In genomic region chr19:34231439-34231838, GRCh38 we compare ENCODE assay signal across 32 cellular contexts. TPM values are rescaled to one million over a fixed set of nuclear protein-coding genes. Genes with fewer than 3 reads are reported as not detected.
DNase-seq lines count a peak whose midpoint lies in the region; ATAC-seq and TF ChIP-seq lines count a peak whose summit lies in the region.
"Had no signal": no experiment of that assay in that cellular context is flagged by ENCODE, and none has a peak within 500 bp of the region (broad histone marks: within the 10 kb centered on the region; RNA-seq: fewer than 3 reads in every experiment).

No MANE protein-coding gene starts in this region.

- H3K79me1 ChIP-seq in H9 (ENCODE audit: insufficient read depth, low read depth, low read length, poor library complexity, severe bottlenecking) (no peaks in the 10 kb centered on the region), IMR-90 (ENCODE audit: low read depth in 1 of 2, low read length in 2 of 2) (peaks cover 26 to 61% of the 10 kb centered on the region in 2 experiments; a peak in 3 of 4 replicates)

- no peak overlapping the region for H4K91ac ChIP-seq in H9 (ENCODE audit: insufficient read length, low read depth, low read length)
- no peak overlapping the region for H4K91ac ChIP-seq in IMR-90 (ENCODE audit: insufficient read depth, low read depth, low read length)

- H2BK120ac ChIP-seq in H9 (ENCODE audit: low read depth, low read length, poor library complexity, severe bottlenecking) (no peak overlapping the region), IMR-90 (ENCODE audit: low read depth, low read length) (peak overlapping the region; percentile 10; the same call in 1 of the 2 replicates)

- dilution Hi-C loops in IMR-90 (cut with HindIII; ENCODE audit: low sequenced_read_pairs, unreplicated experiment): no loop called here

- H2BK15ac ChIP-seq in H9 (ENCODE audit: low read depth, low read length) (no peak overlapping the region), IMR-90 (ENCODE audit: low read depth, low read length) (no peak overlapping the region)

- H4K20me1 ChIP-seq in H9 (ENCODE audit: control insufficient read depth, insufficient read depth, insufficient read length) (no peaks in the 10 kb centered on the region), IMR-90 (ENCODE audit: insufficient read depth, low read length) (peaks cover 23% of the 10 kb centered on the region)

- BruUV-seq in IMR-90 (replicated peaks; lab: Mats Ljungman, UMichigan): no TSS peak

- H3K23ac ChIP-seq in H9 (ENCODE audit: insufficient read length, low read depth, low read length): no peak overlapping the region
- H3K23ac ChIP-seq in IMR-90 (ENCODE audit: low read depth, low read length): peak overlapping the region; percentile 29; the same call in 1 of the 2 replicates

- H4K8ac ChIP-seq in H9 (replicated peaks; ENCODE audit: insufficient read length, low read depth, low read length) (no peak overlapping the region), IMR-90 (ENCODE audit: low read depth in 2 of 2, low read length in 2 of 2) (peak overlapping the region in 1 of 2 experiments; percentile 52; a peak in 1 of 4 replicates)

- peaks cover 19% of the 10 kb centered on the region for H3K36me3 ChIP-seq in IMR-90 (ENCODE audit: control insufficient read depth, insufficient read depth, low read length)
- H3K36me3 ChIP-seq in ascending aorta: peaks cover 32 to 34% of the 10 kb centered on the region in 2 donors
- H3K36me3 ChIP-seq in effector memory CD4-positive, alpha-beta T cell (ENCODE audit: control insufficient read depth, insufficient read depth, low read length): peaks cover 26% of the 10 kb centered on the region
- H3K36me3 ChIP-seq: colonic mucosa had no signal

- H3K9me1 ChIP-seq in IMR-90 (ENCODE audit: insufficient read depth, low read length): peaks cover 23% of the 10 kb centered on the region

- H3K27ac Mint-ChIP-seq in H9: peak overlapping the region; percentile 18 to 97 (median 96); a peak in 5 of 7 replicates
- peak overlapping the region in 6 of 10 donors; percentile 22 to 57 (median 39) for H3K27ac Mint-ChIP-seq in naive thymus-derived CD8-positive, alpha-beta T cell
- H3K27ac Mint-ChIP-seq: activated CD8-positive, alpha-beta T cell treated with anti-CD3 and anti-CD28 coated beads for 36 hours had no signal

- peak overlapping the region in 1 of 2 experiments; percentile 41; a peak in 1 of 5 replicates for H3K4me3 Mint-ChIP-seq in H9
- H3K4me3 Mint-ChIP-seq in naive thymus-derived CD8-positive, alpha-beta T cell: no peak overlapping the region
- H3K4me3 Mint-ChIP-seq: activated CD8-positive, alpha-beta T cell treated with anti-CD3 and anti-CD28 coated beads for 36 hours; effector memory CD8-positive, alpha-beta T cell; immature natural killer cell had no signal

- no peak overlapping the region for H4K5ac ChIP-seq in H9 (ENCODE audit: insufficient read length, low read depth, low read length)
- no peak overlapping the region for H4K5ac ChIP-seq in IMR-90 (ENCODE audit: low read depth, low read length)

- no peak overlapping the region for H3K4ac ChIP-seq in H9 (ENCODE audit: low read depth, low read length)
- peak overlapping the region; percentile 19 for H3K4ac ChIP-seq in IMR-90 (ENCODE audit: low read depth, low read length)

- no peak overlapping the region for H2BK12ac ChIP-seq in H9 (ENCODE audit: insufficient read length, low read depth, low read length)

- no peak for DNase-seq in H9
- DNase-seq in IMR-90: no peak
- no peak for DNase-seq in ascending aorta (ENCODE audit: low spot score in 2 of 2)
- DNase-seq in naive thymus-derived CD8-positive, alpha-beta T cell: no peak
- no peak for DNase-seq in MV-4-11 (lab: John Stamatoyannopoulos, UW)
- DNase-seq in stimulated activated naive CD4-positive, alpha-beta T cell (lab: John Stamatoyannopoulos, UW): no peak
- DNase-seq in effector memory CD4-positive, alpha-beta T cell: no peak
- DNase-seq: activated CD4-positive, CD25-positive, alpha-beta regulatory T cell treated with anti-CD3 and anti-CD28 coated beads, Interleukin-2, amount 50 U/mL, for 72 hours; activated CD8-positive, alpha-beta T cell treated with anti-CD3 and anti-CD28 coated beads for 36 hours; activated effector memory CD4-positive, alpha-beta T cell treated with Interleukin-2 at 50 U/mL for 16 hours; amniotic stem cell; colonic mucosa; DND-41; effector memory CD8-positive, alpha-beta T cell; foreskin keratinocyte; HFFc6; immature natural killer cell; Karpas-422; left colon; mammary epithelial cell; NCI-H146; NCI-H2107; NCI-H510A treated with DMSO at 0.1 percent for 48 hours; NK-92 treated with Interleukin-12 subunit alpha and Interleukin-12 subunit beta, amount 100 ng/mL, for 24 hours; PC-9; right lobe of liver; SHP77 treated with DMSO at 0.1 percent for 48 hours; stimulated activated CD4-positive, alpha-beta T cell treated with anti-CD3 and anti-CD28 coated beads, Interleukin-4, amount 100 ng/mL, for 1 hour; SW 1271 had no signal

- TF ChIP-seq CTCF in H9 (conservative IDR thresholded peaks at IDR 0.05) (no peak), IMR-90 (conservative IDR thresholded peaks at IDR 0.05; ENCODE audit: low read depth, low read length) (no peak), ascending aorta (IDR thresholded peaks at IDR 0.05) (no peak)

- no peak overlapping the region for H3K9ac ChIP-seq in H9 (ENCODE audit: extremely low read depth, insufficient read length, low read length)
- no peak overlapping the region for H3K9ac ChIP-seq in IMR-90 (ENCODE audit: low read depth, low read length)

- H3K4me1 ChIP-seq in H9 (ENCODE audit: insufficient read depth, low read length) (peaks cover 6% of the 10 kb centered on the region; the same call in 1 of the 2 replicates), IMR-90 (ENCODE audit: control insufficient read depth, insufficient read depth, low read length) (peaks cover 13% of the 10 kb centered on the region), ascending aorta (peaks cover 0 to 27% of the 10 kb centered on the region in 2 donors)
- peaks cover 8% of the 10 kb centered on the region for H3K4me1 ChIP-seq in effector memory CD4-positive, alpha-beta T cell (ENCODE audit: control insufficient read depth, insufficient read depth, low read length, poor library complexity, severe bottlenecking)
- H3K4me1 ChIP-seq: right lobe of liver had no signal

- no peak for TF ChIP-seq POLR2A in IMR-90 (IDR thresholded peaks at IDR 0.05; ENCODE audit: low read depth, low read length)

- peaks cover 38 to 41% of the 10 kb centered on the region in 2 experiments for H3K4me1 Mint-ChIP-seq in H9
- peaks cover 10 to 26% (median 25%) of the 10 kb centered on the region in 4 donors for H3K4me1 Mint-ChIP-seq in naive thymus-derived CD8-positive, alpha-beta T cell

- no peak overlapping the region for H3K14ac ChIP-seq in H9 (ENCODE audit: insufficient read depth, low read length)
- peak overlapping the region; percentile 60; the same call in 1 of the 2 replicates for H3K14ac ChIP-seq in IMR-90 (replicated peaks; ENCODE audit: low read depth, low read length)

- no peak overlapping the region for H3K18ac ChIP-seq in H9 (ENCODE audit: insufficient read length, low read depth, low read length)
- H3K18ac ChIP-seq in IMR-90 (ENCODE audit: low read depth, low read length): no peak overlapping the region

- no peak for ATAC-seq in IMR-90 (ENCODE audit: low read depth)
- ATAC-seq in naive thymus-derived CD8-positive, alpha-beta T cell: no peak
- no peak for ATAC-seq in activated CD4-positive, CD25-positive, alpha-beta regulatory T cell treated with anti-CD3 and anti-CD28 coated beads, Interleukin-2, amount 50 U/mL, for 24 hours
- ATAC-seq: activated CD8-positive, alpha-beta T cell treated with anti-CD3 and anti-CD28 coated beads for 36 hours; effector memory CD8-positive, alpha-beta T cell; foreskin keratinocyte; left colon; right lobe of liver; stimulated activated effector memory CD8-positive, alpha-beta T cell treated with anti-CD3 and anti-CD28 coated beads, Interleukin-12 subunit alpha, Interleukin-12 subunit beta, amount 100 ng/mL, for 72 hours had no signal

- POLR2A ChIA-PET in IMR-90 (lab: Charles Lee; ENCODE audit: unreplicated experiment): no interaction called here
- POLR2A ChIA-PET in naive thymus-derived CD8-positive, alpha-beta T cell (lab: Charles Lee): interaction anchor here (1.9 kb wide), 1 partner anchor 58 kb away, joined by 10 read pairs; no protein-coding TSS in a partner anchor

- H3K27me3 Mint-ChIP-seq in H9 (ENCODE audit: low read depth): no peaks in the 10 kb centered on the region
- H3K27me3 Mint-ChIP-seq in naive thymus-derived CD8-positive, alpha-beta T cell: no peaks in the 10 kb centered on the region
- H3K27me3 Mint-ChIP-seq: activated CD8-positive, alpha-beta T cell treated with anti-CD3 and anti-CD28 coated beads for 36 hours; effector memory CD8-positive, alpha-beta T cell had no signal

- H2AFZ ChIP-seq in H9 (ENCODE audit: low read length) (no peak overlapping the region), IMR-90 (replicated peaks; ENCODE audit: low read length, poor library complexity) (no peak overlapping the region)
- H2AFZ ChIP-seq: PC-9 had no signal

- no peaks in the 10 kb centered on the region for H3K9me3 Mint-ChIP-seq in H9
- H3K9me3 Mint-ChIP-seq in naive thymus-derived CD8-positive, alpha-beta T cell: no peaks in the 10 kb centered on the region
- H3K9me3 Mint-ChIP-seq: effector memory CD8-positive, alpha-beta T cell; HFFc6; immature natural killer cell; stimulated activated effector memory CD8-positive, alpha-beta T cell treated with anti-CD3 and anti-CD28 coated beads, Interleukin-12 subunit alpha, Interleukin-12 subunit beta, amount 100 ng/mL, for 72 hours had no signal

- intact Hi-C loops in IMR-90 (cut with micrococcal nuclease): no loop called here
- intact Hi-C loops in ascending aorta (cut with DNase I): loop anchor here (5.0 kb wide), 1 partner anchor 106 kb away; no protein-coding TSS in a partner anchor

- no peaks in the 10 kb centered on the region for H3K23me2 ChIP-seq in H9 (ENCODE audit: insufficient read length, low read depth, low read length, poor library complexity, severe bottlenecking)

- no peaks in the 10 kb centered on the region for H3K27me3 ChIP-seq in H9 (ENCODE audit: insufficient read depth, low read length)
- H3K27me3 ChIP-seq in IMR-90 (ENCODE audit: control insufficient read depth, insufficient read depth, low read length): no peaks in the 10 kb centered on the region
- H3K27me3 ChIP-seq in ascending aorta: no peaks in the 10 kb centered on the region
- no peaks in the 10 kb centered on the region for H3K27me3 ChIP-seq in effector memory CD4-positive, alpha-beta T cell (replicated peaks; ENCODE audit: control insufficient read depth, insufficient read depth, low read length, poor library complexity, severe bottlenecking)
- H3K27me3 ChIP-seq: colonic mucosa, esophagus muscularis mucosa, foreskin keratinocyte, right lobe of liver had no signal

- no peak for TF ChIP-seq RAD21 in IMR-90 (IDR thresholded peaks at IDR 0.05; ENCODE audit: low read length)

- no CpG with 5 or more reads among the region's 4 CpGs for WGBS in H9 (ENCODE audit: extremely low coverage, insufficient read length, low lambda C conversion rate)
- WGBS in IMR-90 (ENCODE audit: extremely low coverage in 2 of 2, insufficient read length in 1 of 2), 2 experiments: 100% methylated on average over 1 of the region's 4 CpGs; no CpG with 5 or more reads in 1 of the 2 experiments

- no peaks in the 10 kb centered on the region for H3K79me2 ChIP-seq in H9 (ENCODE audit: insufficient read depth, low read length)

- no peak overlapping the region for H3K56ac ChIP-seq in H9 (ENCODE audit: insufficient read length, low read depth, low read length)
- no peak overlapping the region for H3K56ac ChIP-seq in IMR-90 (ENCODE audit: extremely low read depth, insufficient read depth, low read length)

- H3K27ac ChIP-seq in H9 (ENCODE audit: insufficient read length, low read depth, low read length): no peak overlapping the region
- H3K27ac ChIP-seq in IMR-90 (ENCODE audit: insufficient read depth, low read length): no peak overlapping the region
- H3K27ac ChIP-seq in ascending aorta: peak overlapping the region; percentile 79 to 82
- H3K27ac ChIP-seq in effector memory CD4-positive, alpha-beta T cell (ENCODE audit: insufficient read depth, low read length, poor library complexity, severe bottlenecking): no peak overlapping the region
- H3K27ac ChIP-seq: colonic mucosa, foreskin keratinocyte, PC-9, right lobe of liver had no signal

- H3K9me3 ChIP-seq in H9 (ENCODE audit: control insufficient read depth, low read depth, low read length) (no peaks in the 10 kb centered on the region), IMR-90 (ENCODE audit: control insufficient read depth, insufficient read depth, low read length) (no peaks in the 10 kb centered on the region), ascending aorta (no peaks in the 10 kb centered on the region)
- no peaks in the 10 kb centered on the region for H3K9me3 ChIP-seq in effector memory CD4-positive, alpha-beta T cell (ENCODE audit: control insufficient read depth, low read length)
- H3K9me3 ChIP-seq: colonic mucosa, esophagus muscularis mucosa, right lobe of liver had no signal

- H2BK20ac ChIP-seq in H9 (ENCODE audit: low read depth, low read length, poor library complexity, severe bottlenecking) (no peak overlapping the region), IMR-90 (ENCODE audit: low read depth, low read length) (no peak overlapping the region)

- H2AK9ac ChIP-seq in IMR-90 (replicated peaks; ENCODE audit: low read depth, low read length, poor library complexity): no peak overlapping the region

- peaks cover 16 to 39% (median 33%) of the 10 kb centered on the region in 3 experiments; a peak in 6 of 7 replicates for H3K36me3 Mint-ChIP-seq in H9 (ENCODE audit: insufficient read depth in 1 of 3, low read depth in 3 of 3)
- H3K36me3 Mint-ChIP-seq in naive thymus-derived CD8-positive, alpha-beta T cell: peaks cover 8 to 40% (median 12%) of the 10 kb centered on the region in 3 donors

- H2BK5ac ChIP-seq in H9 (ENCODE audit: insufficient read length, low read length): no peak overlapping the region
- H2BK5ac ChIP-seq in IMR-90 (ENCODE audit: low read depth, low read length, poor library complexity, severe bottlenecking): no peak overlapping the region

- no peak overlapping the region for H3T11ph ChIP-seq in H9 (ENCODE audit: low read length)

- CTCF ChIA-PET in IMR-90 (lab: Yijun Ruan, JAX): interaction anchor here (0.8 kb wide), 1 partner anchor 11 kb away, joined by 3 read pairs; no protein-coding TSS in a partner anchor

- H3K4me2 ChIP-seq in H9 (ENCODE audit: insufficient read depth, insufficient read length, low read length): no peak overlapping the region
- no peak overlapping the region for H3K4me2 ChIP-seq in IMR-90 (ENCODE audit: low read depth, low read length)
- H3K4me2 ChIP-seq: PC-9 had no signal

- H3K4me3 ChIP-seq in IMR-90 (ENCODE audit: insufficient read depth, low read depth, low read length) (no peak overlapping the region), ascending aorta (no peak overlapping the region)
- H3K4me3 ChIP-seq in effector memory CD4-positive, alpha-beta T cell (ENCODE audit: insufficient read depth, low read depth, low read length, poor library complexity, severe bottlenecking): no peak overlapping the region
- H3K4me3 ChIP-seq: colonic mucosa, esophagus muscularis mucosa, PC-9, right lobe of liver had no signal

- H2AK5ac ChIP-seq in H9 (ENCODE audit: insufficient read length, low read length): no peak overlapping the region
- peak overlapping the region; percentile 29; the same call in 1 of the 2 replicates for H2AK5ac ChIP-seq in IMR-90 (ENCODE audit: low read depth, low read length)

- in situ Hi-C loops in IMR-90 (cut with MboI; ENCODE audit: low sequenced_read_pairs): loop anchor here (10.0 kb wide), 1 partner anchor 103 kb away; no protein-coding TSS in a partner anchor

RNA-seq across cellular contexts. Expression of gene GARRE1, which starts 22.9 kb away (rescaled TPM):
- total RNA-seq in H9 (2021): 20.5 and 24.1 TPM in 2 replicates
- total RNA-seq in IMR-90 (2012; rRNA removed): 13.8 and 15.0 TPM in 2 replicates
- polyA plus RNA-seq in IMR-90 (2012; rRNA removed): 16.9 and 21.5 TPM in 2 replicates
- 8.9 and 11.8 TPM in 2 replicates for polyA plus RNA-seq in IMR-90 (2012; cell fraction: cytosol; rRNA removed)
- 35.6 and 45.2 TPM in 2 replicates for polyA plus RNA-seq in IMR-90 (2012; cell fraction: nucleus; rRNA removed; ENCODE audit: low replicate concordance)
- 59.2 TPM for total RNA-seq in ascending aorta
- total RNA-seq in naive thymus-derived CD8-positive, alpha-beta T cell: 10 to 100 TPM; 41.5 to 53.7 TPM
- polyA plus RNA-seq in naive thymus-derived CD8-positive, alpha-beta T cell: 1 to 10 TPM; 5.4 to 6.3 (median 5.6) TPM

RNA-seq across cellular contexts. Expression of gene LSM14A, which starts 59.1 kb away (rescaled TPM):
- total RNA-seq in H9 (2021): 196 and 199 TPM in 2 replicates
- total RNA-seq in IMR-90 (2012; rRNA removed): 44.3 and 49.4 TPM in 2 replicates
- polyA plus RNA-seq in IMR-90 (2012; rRNA removed): 54.8 and 66.1 TPM in 2 replicates
- 94.9 and 113 TPM in 2 replicates for polyA plus RNA-seq in IMR-90 (2012; cell fraction: cytosol; rRNA removed)
- 45.7 and 47.0 TPM in 2 replicates for polyA plus RNA-seq in IMR-90 (2012; cell fraction: nucleus; rRNA removed; ENCODE audit: low replicate concordance)
- 107 TPM for total RNA-seq in ascending aorta
- total RNA-seq in naive thymus-derived CD8-positive, alpha-beta T cell: 100 to 1,000 TPM; 196 to 209 TPM
- 100 to 1,000 TPM; 163 to 193 (median 172) TPM for polyA plus RNA-seq in naive thymus-derived CD8-positive, alpha-beta T cell

Comparison
In these comparisons a context has a peak if more than half of its experiments do, and no peak if none do; other contexts are left out.
1. H3K27ac ChIP-seq: peak in ascending aorta (2 of 2); none in H9 (single experiment), IMR-90 (single experiment) and effector memory CD4-positive, alpha-beta T cell (single experiment).